ENCODE assay signal across 8 cellular contexts in genomic region chr1:117339866-117340357, GRCh38. TPM values are rescaled to one million over a fixed set of nuclear protein-coding genes. Genes with fewer than 3 reads are reported as not detected.
DNase-seq lines count a peak whose midpoint lies in the region; ATAC-seq, FAIRE-seq and TF ChIP-seq lines count a peak whose summit lies in the region.

No MANE protein-coding gene starts in this region.

- H3K79me2 ChIP-seq in KMS-11 (ENCODE audit: insufficient read depth, low read depth), result no peaks in the 10 kb centered on the region

- peak overlapping the region; percentile 12; the same call in 1 of the 2 replicates for H2AFZ ChIP-seq in KMS-11 (ENCODE audit: low read depth)

- H3K27ac Mint-ChIP-seq in activated B cell treated with CpG ODN at 0.5 μM for 24 hours, result no peak overlapping the region

- H4K20me1 ChIP-seq in KMS-11 (ENCODE audit: insufficient read depth), result no peaks in the 10 kb centered on the region

- peak; percentile 31 for ATAC-seq in activated B cell treated with CpG ODN at 0.5 μM for 24 hours (ENCODE audit: low read depth)
- ATAC-seq in GM21717 (IDR thresholded peaks at IDR 0.05; ENCODE audit: unreplicated experiment), result no peak

- H3K4me1 ChIP-seq in KMS-11 (ENCODE audit: low read depth, poor library complexity, severe bottlenecking), result peaks cover 4% of the 10 kb centered on the region

- no peak overlapping the region for H3K4me3 Mint-ChIP-seq in activated B cell treated with CpG ODN at 0.5 μM for 24 hours

- no peak overlapping the region for H3K9ac ChIP-seq in KMS-11

- TF ChIP-seq CTCF in KMS-11 (conservative IDR thresholded peaks at IDR 0.05; ENCODE audit: low read depth, low read length), result no peak
- TF ChIP-seq CTCF in activated B cell treated with CpG ODN at 0.5 μM for 24 hours (IDR thresholded peaks at IDR 0.05), result no peak
- peak; percentile 14 for TF ChIP-seq CTCF in kidney epithelial cell (IDR thresholded peaks at IDR 0.05; ENCODE audit: insufficient read depth, low read length, poor library complexity, severe bottlenecking)

- H3K4me3 ChIP-seq in KMS-11 (IDR thresholded peaks at IDR 0.05; ENCODE audit: insufficient read depth, low read depth, low read length) (no peak overlapping the region), kidney epithelial cell (ENCODE audit: low read depth, low read length) (no peak overlapping the region)

- no peak for FAIRE-seq in GM19239 (lab: Jason Lieb, UNC)

- intact Hi-C loops in activated B cell treated with CpG ODN at 0.5 μM for 24 hours (cut with micrococcal nuclease), result no loop called here

- peaks cover 5% of the 10 kb centered on the region for H3K9me3 Mint-ChIP-seq in activated B cell treated with CpG ODN at 0.5 μM for 24 hours

- peaks cover 7% of the 10 kb centered on the region for H3K4me1 Mint-ChIP-seq in activated B cell treated with CpG ODN at 0.5 μM for 24 hours

- H3K27me3 Mint-ChIP-seq in activated B cell treated with CpG ODN at 0.5 μM for 24 hours, result peaks cover 2% of the 10 kb centered on the region

- H3K36me3 Mint-ChIP-seq in activated B cell treated with CpG ODN at 0.5 μM for 24 hours (ENCODE audit: low read depth), result no peaks in the 10 kb centered on the region

- H3K27ac ChIP-seq in KMS-11, result no peak overlapping the region
- H3K27ac ChIP-seq in substantia nigra (ENCODE audit: low read depth, low read length, poor library complexity, severe bottlenecking), result no peak overlapping the region

- CTCF ChIA-PET in activated B cell treated with CpG ODN at 0.5 μM for 24 hours (lab: Charles Lee), result interaction anchor here (0.8 to 1.1 kb wide), 3 partner anchors 27 to 334 kb away, joined by 3 read pairs; partner anchors contain the start of gene MAN1A2

- H3K27me3 ChIP-seq in KMS-11 (ENCODE audit: insufficient read depth, low read depth) (no peaks in the 10 kb centered on the region), kidney epithelial cell (ENCODE audit: control insufficient read depth, insufficient read depth, low read length) (no peaks in the 10 kb centered on the region)

- POLR2A ChIA-PET in activated B cell treated with CpG ODN at 0.5 μM for 24 hours (lab: Charles Lee), result interaction anchor here (1.9 kb wide), 1 partner anchor 27 kb away, joined by 10 read pairs; the partner anchor contains the start of gene MAN1A2

- H3K4me2 ChIP-seq in KMS-11, result no peak overlapping the region

- DNase-seq in COLO829 (ENCODE audit: low spot score) (peak; percentile 10), activated B cell treated with CpG ODN at 0.5 μM for 24 hours (no peak), kidney epithelial cell (ENCODE audit: low read depth) (peak; percentile 59), substantia nigra (lab: John Stamatoyannopoulos, UW) (no peak), GM19239 (ENCODE audit: insufficient read length, low spot score) (no peak), GDM1 (lab: John Stamatoyannopoulos, UW) (no peak)

- no peaks in the 10 kb centered on the region for H3K36me3 ChIP-seq in KMS-11 (ENCODE audit: insufficient read depth)
- no peaks in the 10 kb centered on the region for H3K36me3 ChIP-seq in kidney epithelial cell (ENCODE audit: control insufficient read depth, insufficient read depth, low read length)

RNA-seq across cellular contexts. Expression of gene MAN1A2, which starts 27.3 kb away (rescaled TPM):
- total RNA-seq in activated B cell treated with CpG ODN at 0.5 μM for 24 hours (43.3 and 46.0 TPM in 2 replicates), kidney epithelial cell (22.0 and 27.5 TPM in 2 replicates)

Comparison
In these comparisons a context has a peak if more than half of its experiments do, and no peak if none do; other contexts are left out.
1. DNase-seq: peak in COLO829 (single experiment) and kidney epithelial cell (single experiment); none in activated B cell treated with CpG ODN at 0.5 μM for 24 hours (single experiment), substantia nigra (0 of 49), GM19239 (single experiment) and GDM1 (single experiment).